ENCODE assay signal across 22 cellular contexts in genomic region chr18:45863469-45863868, GRCh38. TPM values are rescaled to one million over a fixed set of nuclear protein-coding genes. Genes with fewer than 3 reads are reported as not detected.
DNase-seq lines count a peak whose midpoint lies in the region; ATAC-seq and TF ChIP-seq lines count a peak whose summit lies in the region.
"Had no signal": no experiment of that assay in that cellular context is flagged by ENCODE, and none has a peak within 500 bp of the region (broad histone marks: within the 10 kb centered on the region; RNA-seq: fewer than 3 reads in every experiment).

No MANE protein-coding gene starts in this region.

- peak overlapping the region; percentile 11 for H3K27ac Mint-ChIP-seq in HFFc6
- H3K27ac Mint-ChIP-seq in central memory CD8-positive, alpha-beta T cell (ENCODE audit: low read depth) = peak overlapping the region; percentile 45
- H3K27ac Mint-ChIP-seq: B cell had no signal

- ATAC-seq in activated T-cell treated with anti-CD3 and anti-CD28 coated beads, Interleukin-2, amount 50 U/mL, for 4 hours = peak; percentile 48 to 66
- ATAC-seq in central memory CD8-positive, alpha-beta T cell (replicated peaks; ENCODE audit: extremely low read depth, poor library complexity, severe bottlenecking) = no peak
- ATAC-seq in stimulated activated naive CD8-positive, alpha-beta T cell treated with anti-CD3 and anti-CD28 coated beads, Interleukin-15, Interleukin-2, amounts not matched to agents 100 U/mL and 50 U/mL, for 24 hours = peak; percentile 57
- ATAC-seq: A549 had no signal

- no peaks in the 10 kb centered on the region for H3K4me1 Mint-ChIP-seq in activated T-cell treated with anti-CD3 and anti-CD28 coated beads, Interleukin-2, amount 50 U/mL, for 4 hours (ENCODE audit: low read depth)
- H3K4me1 Mint-ChIP-seq in HFFc6 (ENCODE audit: low read depth) = peaks cover 50% of the 10 kb centered on the region
- H3K4me1 Mint-ChIP-seq in central memory CD8-positive, alpha-beta T cell = no peaks in the 10 kb centered on the region
- H3K4me1 Mint-ChIP-seq: B cell, CD14-positive monocyte had no signal

- H3K27me3 Mint-ChIP-seq in activated T-cell treated with anti-CD3 and anti-CD28 coated beads, Interleukin-2, amount 50 U/mL, for 4 hours (ENCODE audit: low read depth) = no peaks in the 10 kb centered on the region
- no peaks in the 10 kb centered on the region for H3K27me3 Mint-ChIP-seq in HFFc6 (ENCODE audit: insufficient read depth)
- no peaks in the 10 kb centered on the region for H3K27me3 Mint-ChIP-seq in central memory CD8-positive, alpha-beta T cell
- H3K27me3 Mint-ChIP-seq: B cell had no signal

- TF ChIP-seq CTCF in HFFc6 (IDR thresholded peaks at IDR 0.05) = no peak; the same call in 1 of the 2 replicates

- DNase-seq in activated T-cell treated with anti-CD3 and anti-CD28 coated beads, Interleukin-2, amount 50 U/mL, for 4 hours = no peak
- no peak for DNase-seq in activated T-cell treated with anti-CD3 and anti-CD28 coated beads, Interleukin-2, amount 50 U/mL, for 1 hour
- DNase-seq in HFFc6 = no peak
- DNase-seq in central memory CD8-positive, alpha-beta T cell (ENCODE audit: low spot score in 2 of 2) = no peak
- DNase-seq in stimulated activated naive CD8-positive, alpha-beta T cell treated with anti-CD3 and anti-CD28 coated beads, Interleukin-15, Interleukin-2, amounts not matched to agents 100 U/mL and 50 U/mL, for 24 hours = no peak
- no peak for DNase-seq in cerebellar nuclear complex (lab: John Stamatoyannopoulos, UW)
- DNase-seq in Kasumi-1 (lab: John Stamatoyannopoulos, UW) = no peak
- no peak for DNase-seq in ecto neural progenitor cell (ENCODE audit: low spot score)
- DNase-seq: DMS53; EL; Karpas-422; NCI-H1092; NCI-H146; NCI-H2029 treated with DMSO at 0.1 percent for 48 hours; NCI-H226; NCI-H510A treated with DMSO at 0.1 percent for 48 hours; NCI-H748 treated with DMSO at 0.1 percent for 48 hours; NK-92 treated with Interleukin-12 subunit alpha and Interleukin-12 subunit beta, amount 100 ng/mL, for 24 hours; SIG-M5 had no signal

- H3K9me3 Mint-ChIP-seq in activated T-cell treated with anti-CD3 and anti-CD28 coated beads, Interleukin-2, amount 50 U/mL, for 4 hours = no peaks in the 10 kb centered on the region
- H3K9me3 Mint-ChIP-seq in HFFc6 = no peaks in the 10 kb centered on the region; the same call in 1 of the 2 replicates
- H3K9me3 Mint-ChIP-seq in central memory CD8-positive, alpha-beta T cell = no peaks in the 10 kb centered on the region

- H3K36me3 Mint-ChIP-seq in activated T-cell treated with anti-CD3 and anti-CD28 coated beads, Interleukin-2, amount 50 U/mL, for 4 hours (ENCODE audit: insufficient read depth) = peaks cover 61% of the 10 kb centered on the region
- H3K36me3 Mint-ChIP-seq in HFFc6 (ENCODE audit: low read depth) = peaks cover 83% of the 10 kb centered on the region
- peaks cover 61% of the 10 kb centered on the region for H3K36me3 Mint-ChIP-seq in central memory CD8-positive, alpha-beta T cell (ENCODE audit: insufficient read depth)

- no peak overlapping the region for H3K4me3 Mint-ChIP-seq in activated T-cell treated with anti-CD3 and anti-CD28 coated beads, Interleukin-2, amount 50 U/mL, for 4 hours
- H3K4me3 Mint-ChIP-seq in HFFc6 = no peak overlapping the region
- no peak overlapping the region for H3K4me3 Mint-ChIP-seq in central memory CD8-positive, alpha-beta T cell
- H3K4me3 Mint-ChIP-seq: B cell, CD14-positive monocyte had no signal

RNA-seq across cellular contexts. Expression of gene SIGLEC15, which starts 38.0 kb away (rescaled TPM):
- total RNA-seq in activated T-cell treated with anti-CD3 and anti-CD28 coated beads, Interleukin-2, amount 50 U/mL, for 4 hours = not detected
- total RNA-seq in HFFc6 (2021; fragmentation: NEBNext Ultra II Directional; extraction: Animal tissue kit (Norgen Biotek cat#: 25700)) = under 1 TPM; 0.40 to 0.91 (median 0.61) TPM
- total RNA-seq: B cell had no signal
